ENCODE assay signal across 1 cellular context in the genomic region with DNA sequence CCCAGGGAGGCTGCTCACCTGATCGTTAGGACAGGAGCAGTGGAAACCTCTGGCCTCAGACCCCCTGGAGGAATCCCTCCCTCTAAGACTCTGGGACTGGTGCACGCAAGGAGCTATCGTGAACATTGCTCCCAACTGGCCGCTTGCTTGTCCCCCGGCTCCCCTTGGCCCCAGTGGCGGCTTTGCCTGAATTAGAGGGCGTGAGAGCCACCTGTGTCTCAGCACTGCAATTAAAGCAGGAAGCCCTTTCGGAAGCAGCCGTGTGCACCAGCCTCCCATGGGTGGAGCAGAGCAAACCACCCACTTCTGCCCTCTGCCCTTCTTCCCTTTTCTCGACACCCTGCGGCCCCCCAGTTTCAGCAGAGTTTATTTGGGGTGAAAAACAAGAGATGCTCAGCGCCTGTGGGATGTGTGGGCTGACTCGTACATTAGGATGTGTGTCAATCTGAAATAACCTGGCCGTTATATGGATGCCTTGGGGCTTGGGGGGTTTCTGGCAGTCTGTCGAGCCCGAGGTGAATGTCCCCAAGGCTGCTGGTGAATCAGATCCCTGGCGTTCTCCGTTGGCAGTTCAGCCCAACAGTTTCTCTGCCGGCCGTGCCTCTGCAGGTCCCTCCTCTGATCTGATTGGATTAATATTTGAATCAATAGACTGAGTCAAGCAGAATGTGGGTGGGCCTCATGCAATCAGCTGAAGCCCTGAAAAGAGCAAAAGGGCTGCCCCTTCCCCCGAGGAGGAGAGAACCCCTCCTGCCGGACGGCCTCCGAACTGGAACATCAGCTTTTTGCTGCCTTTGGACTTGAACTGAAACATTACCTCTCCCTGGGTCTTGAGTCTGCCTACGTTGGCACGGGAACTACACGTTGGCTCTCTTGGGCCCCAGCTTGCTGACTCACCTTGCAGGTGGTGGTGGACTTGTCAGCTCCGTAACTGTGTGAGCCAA.
TF ChIP-seq lines count a peak whose summit lies in the region.

No MANE protein-coding gene starts in this region.

TF ChIP-seq in GM23338, 12 proteins besides CTCF, POLR2A, EP300 and RAD21:
- TF ChIP-seq ZNF462 (CRISPR knock-in tag; IDR thresholded peaks at IDR 0.05), result no peak
- TF ChIP-seq JUNB (IDR thresholded peaks at IDR 0.05; ENCODE audit: unreplicated experiment), result no peak
- TF ChIP-seq REST (IDR thresholded peaks at IDR 0.05; ENCODE audit: unreplicated experiment), result no peak
- no peak for TF ChIP-seq ZNF114 (CRISPR knock-in tag; IDR thresholded peaks at IDR 0.05)
- TF ChIP-seq ZNF331 (CRISPR knock-in tag; IDR thresholded peaks at IDR 0.05; ENCODE audit: low read depth), result no peak
- no peak for TF ChIP-seq EZH2 (IDR thresholded peaks at IDR 0.05; ENCODE audit: low read depth, unreplicated experiment)
- TF ChIP-seq STAT1 (IDR thresholded peaks at IDR 0.05; ENCODE audit: unreplicated experiment), result no peak
- TF ChIP-seq NANOG (IDR thresholded peaks at IDR 0.05; ENCODE audit: borderline replicate concordance), result no peak
